In the genomic region with DNA sequence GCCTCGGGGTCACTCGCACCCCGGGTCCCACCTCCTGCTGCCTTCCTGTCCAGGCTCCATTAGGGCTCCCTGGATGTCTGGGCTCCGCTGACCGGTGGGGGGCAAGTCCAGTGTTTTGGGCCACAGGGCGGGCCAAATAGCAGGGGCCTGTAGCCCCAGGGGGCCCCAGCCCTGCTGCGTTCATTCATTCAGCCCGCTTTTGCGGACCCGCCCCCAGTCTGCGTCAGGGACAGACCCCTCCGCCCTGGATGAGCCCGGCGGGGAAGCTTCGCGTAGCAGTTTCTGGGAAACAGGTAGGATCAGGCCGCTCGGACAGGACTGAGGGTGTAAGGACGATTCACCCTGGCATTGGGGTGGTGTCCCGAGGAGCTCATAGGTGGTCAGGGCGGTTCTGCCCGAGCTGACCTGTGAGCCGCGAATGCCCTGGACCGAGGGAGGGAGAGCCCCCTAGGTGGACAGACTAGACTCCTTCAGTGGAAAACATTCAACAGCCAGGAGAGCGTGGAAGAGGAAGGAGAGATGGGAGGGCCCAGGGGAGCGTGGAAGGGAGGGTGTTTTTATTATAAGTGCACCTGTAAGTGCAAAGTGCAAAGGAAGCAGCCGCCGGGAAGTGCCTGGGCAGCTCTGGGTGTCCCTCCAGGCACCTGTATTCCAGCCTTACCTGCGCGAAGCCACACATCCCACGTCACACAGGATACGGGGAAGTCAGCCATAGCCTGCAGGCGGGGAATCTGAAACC, we compare ENCODE assay signal across 8 cellular contexts. TPM values are rescaled to one million over a fixed set of nuclear protein-coding genes. Genes with fewer than 3 reads are reported as not detected.
DNase-seq lines count a peak whose midpoint lies in the region; ATAC-seq and TF ChIP-seq lines count a peak whose summit lies in the region.

No MANE protein-coding gene starts in this region.

- POLR2A ChIA-PET in activated CD8-positive, alpha-beta T cell treated with anti-CD3 and anti-CD28 coated beads, Interleukin-2, amount 10 ng/mL, durations not matched to agents 7 days and 5 days (lab: Charles Lee), result interaction anchor here (0.7 to 2.0 kb wide), 3 partner anchors 47 to 211 kb away, joined by 3 to 11 read pairs (median 3); a partner anchor contains a TSS

- peak overlapping the region; percentile 60 for H3K27ac Mint-ChIP-seq in activated CD8-positive, alpha-beta T cell treated with anti-CD3 and anti-CD28 coated beads, Interleukin-2, amount 10 ng/mL, durations not matched to agents 7 days and 5 days
- H3K27ac Mint-ChIP-seq in osteocyte (ENCODE audit: unreplicated experiment), result peak overlapping the region; percentile 82

- H3K27ac ChIP-seq in KOPT-K1 (ENCODE audit: low read depth, low read length, poor library complexity, severe bottlenecking), result peak overlapping the region; percentile 72

- CTCF ChIA-PET in activated CD8-positive, alpha-beta T cell treated with anti-CD3 and anti-CD28 coated beads, Interleukin-2, amount 10 ng/mL, durations not matched to agents 7 days and 5 days (lab: Charles Lee), result interaction anchor here (0.8 to 1.2 kb wide), 2 partner anchors 137 to 202 kb away, joined by 3 read pairs; no protein-coding TSS in a partner anchor

- no peaks in the 10 kb centered on the region for H3K36me3 ChIP-seq in KOPT-K1 (ENCODE audit: insufficient read depth, low read length)

- ATAC-seq in GM21576 (IDR thresholded peaks at IDR 0.05; ENCODE audit: unreplicated experiment) (peak; percentile 29), HG03175 (IDR thresholded peaks at IDR 0.05; ENCODE audit: unreplicated experiment) (no peak)
- peak; percentile 2 for ATAC-seq in activated CD8-positive, alpha-beta T cell treated with anti-CD3 and anti-CD28 coated beads, Interleukin-2, amount 10 ng/mL, durations not matched to agents 7 days and 5 days

- H3K4me3 ChIP-seq in foreskin fibroblast (ENCODE audit: low read depth in 1 of 2, low read length in 2 of 2), result peak overlapping the region; percentile 86 to 97

- no peaks in the 10 kb centered on the region for H3K9me3 ChIP-seq in KOPT-K1 (ENCODE audit: insufficient read depth, low read length, poor library complexity, severe bottlenecking)

- no peak for TF ChIP-seq CTCF in foreskin fibroblast (IDR thresholded peaks at IDR 0.05; ENCODE audit: low read depth, low read length)
- TF ChIP-seq CTCF in osteocyte (IDR thresholded peaks at IDR 0.05), result no peak

- H3K9me3 Mint-ChIP-seq in activated CD8-positive, alpha-beta T cell treated with anti-CD3 and anti-CD28 coated beads, Interleukin-2, amount 10 ng/mL, durations not matched to agents 7 days and 5 days (ENCODE audit: insufficient read depth), result no peaks in the 10 kb centered on the region
- H3K9me3 Mint-ChIP-seq in osteocyte (ENCODE audit: unreplicated experiment), result no peaks in the 10 kb centered on the region

- peak; percentile 18 for DNase-seq in EL
- DNase-seq in activated CD8-positive, alpha-beta T cell treated with anti-CD3 and anti-CD28 coated beads, Interleukin-2, amount 10 ng/mL, durations not matched to agents 7 days and 5 days, result peak; percentile 32
- DNase-seq in foreskin fibroblast, result peak; percentile 5 to 28
- peak; percentile 75 for DNase-seq in osteocyte (ENCODE audit: extremely low spot score, unreplicated experiment)
- no peak for DNase-seq in NCI-H446 (lab: John Stamatoyannopoulos, UW)

- H3K36me3 Mint-ChIP-seq in activated CD8-positive, alpha-beta T cell treated with anti-CD3 and anti-CD28 coated beads, Interleukin-2, amount 10 ng/mL, durations not matched to agents 7 days and 5 days (ENCODE audit: low read depth), result no peaks in the 10 kb centered on the region
- no peaks in the 10 kb centered on the region for H3K36me3 Mint-ChIP-seq in osteocyte (ENCODE audit: unreplicated experiment)

- peak overlapping the region; percentile 86 for H3K4me3 Mint-ChIP-seq in activated CD8-positive, alpha-beta T cell treated with anti-CD3 and anti-CD28 coated beads, Interleukin-2, amount 10 ng/mL, durations not matched to agents 7 days and 5 days
- peak overlapping the region; percentile 95 for H3K4me3 Mint-ChIP-seq in osteocyte (ENCODE audit: unreplicated experiment)

- H3K4me1 Mint-ChIP-seq in activated CD8-positive, alpha-beta T cell treated with anti-CD3 and anti-CD28 coated beads, Interleukin-2, amount 10 ng/mL, durations not matched to agents 7 days and 5 days (ENCODE audit: low read depth), result peaks cover 22% of the 10 kb centered on the region
- peaks cover 48% of the 10 kb centered on the region for H3K4me1 Mint-ChIP-seq in osteocyte (ENCODE audit: unreplicated experiment)

- no peaks in the 10 kb centered on the region for H3K27me3 Mint-ChIP-seq in activated CD8-positive, alpha-beta T cell treated with anti-CD3 and anti-CD28 coated beads, Interleukin-2, amount 10 ng/mL, durations not matched to agents 7 days and 5 days (ENCODE audit: low read depth)
- H3K27me3 Mint-ChIP-seq in osteocyte (ENCODE audit: unreplicated experiment), result no peaks in the 10 kb centered on the region

RNA-seq across cellular contexts. Expression of a gene that starts 0.6 kb away (rescaled TPM):
- 10 to 100 TPM; 31.9 TPM for total RNA-seq in activated CD8-positive, alpha-beta T cell treated with anti-CD3 and anti-CD28 coated beads, Interleukin-2, amount 10 ng/mL, durations not matched to agents 7 days and 5 days
- total RNA-seq in osteocyte, result 62.0 and 62.5 TPM in 2 replicates

RNA-seq across cellular contexts. Expression of a gene that starts 51.8 kb away (rescaled TPM):
- total RNA-seq in activated CD8-positive, alpha-beta T cell treated with anti-CD3 and anti-CD28 coated beads, Interleukin-2, amount 10 ng/mL, durations not matched to agents 7 days and 5 days, result 10 to 100 TPM; 33.9 TPM
- total RNA-seq in osteocyte, result 234 and 251 TPM in 2 replicates

Comparison
In these comparisons a context has a peak if more than half of its experiments do, and no peak if none do; other contexts are left out.
1. DNase-seq: peak in EL (single experiment), activated CD8-positive, alpha-beta T cell treated with anti-CD3 and anti-CD28 coated beads, Interleukin-2, amount 10 ng/mL, durations not matched to agents 7 days and 5 days (single experiment), foreskin fibroblast (2 of 2) and osteocyte (single experiment); none in NCI-H446 (0 of 2).